In genomic region chr2:53994735-53995538, GRCh38 we compare ENCODE assay signal across 10 cellular contexts. TPM values are rescaled to one million over a fixed set of nuclear protein-coding genes. Genes with fewer than 3 reads are reported as not detected.
A peak's percentile ranks its signal among the peaks of the same experiment; 100 is the strongest.
DNase-seq lines count a peak whose midpoint lies in the region; ATAC-seq and TF ChIP-seq lines count a peak whose summit lies in the region.
"Had no signal": no experiment of that assay in that cellular context is flagged by ENCODE, and none has a peak within 500 bp of the region (broad histone marks: within the 10 kb centered on the region; RNA-seq: fewer than 3 reads in every experiment).

No MANE protein-coding gene starts in this region.

- intact Hi-C loops in lower lobe of right lung (cut with DNase I) = no loop called here

- DNase-seq in Kasumi-1 (lab: John Stamatoyannopoulos, UW) (peak; percentile 90 to 94), lower lobe of right lung (no peak), omental fat pad (ENCODE audit: low spot score) (no peak), type B pancreatic cell (ENCODE audit: extremely low spot score, unreplicated experiment) (no peak), medulla oblongata (ENCODE audit: extremely low spot score) (no peak), dermis blood vessel endothelial cell (no peak)
- DNase-seq: substantia nigra had no signal

- TF ChIP-seq CTCF in lower lobe of right lung (IDR thresholded peaks at IDR 0.05) (no peak), omental fat pad (IDR thresholded peaks at IDR 0.05) (no peak), type B pancreatic cell (conservative IDR thresholded peaks at IDR 0.05) (no peak)

- H3K27me3 ChIP-seq in lower lobe of right lung (ENCODE audit: low read depth) = no peaks in the 10 kb centered on the region

- no peaks in the 10 kb centered on the region for H3K27me3 Mint-ChIP-seq in type B pancreatic cell
- H3K27me3 Mint-ChIP-seq: brain had no signal

- H3K36me3 ChIP-seq in lower lobe of right lung = no peaks in the 10 kb centered on the region

- no peak overlapping the region for H3K27ac ChIP-seq in lower lobe of right lung

- H3K27ac Mint-ChIP-seq in type B pancreatic cell = no peak overlapping the region
- H3K27ac Mint-ChIP-seq: brain had no signal

- ATAC-seq in GM18508 (IDR thresholded peaks at IDR 0.05; ENCODE audit: insufficient read depth, unreplicated experiment) (peak; percentile 64), GM21576 (IDR thresholded peaks at IDR 0.05; ENCODE audit: unreplicated experiment) (peak; percentile 74), lower lobe of right lung (peak; percentile 80 to 81), omental fat pad (ENCODE audit: low FRiP score) (no peak)

- no peaks in the 10 kb centered on the region for H3K4me1 ChIP-seq in lower lobe of right lung

- H3K36me3 Mint-ChIP-seq in type B pancreatic cell = peaks cover 10% of the 10 kb centered on the region

- H3K4me3 Mint-ChIP-seq in type B pancreatic cell = no peak overlapping the region
- H3K4me3 Mint-ChIP-seq: brain had no signal

- no peaks in the 10 kb centered on the region for H3K9me3 Mint-ChIP-seq in type B pancreatic cell

- H3K4me3 ChIP-seq in lower lobe of right lung = no peak overlapping the region

- H3K4me1 Mint-ChIP-seq in type B pancreatic cell (ENCODE audit: unreplicated experiment) = no peaks in the 10 kb centered on the region
- H3K4me1 Mint-ChIP-seq: brain had no signal

- no peaks in the 10 kb centered on the region for H3K9me3 ChIP-seq in lower lobe of right lung

RNA-seq across cellular contexts. Expression of gene PSME4, which starts 24.1 kb away (rescaled TPM):
- total RNA-seq in lower lobe of right lung (42.9 TPM), omental fat pad (10 to 100 TPM; 35.8 to 97.9 (median 45.5) TPM), type B pancreatic cell (ENCODE audit: low replicate concordance) (59.0 and 65.6 TPM in 2 replicates), dermis blood vessel endothelial cell (30.0 and 71.6 TPM in 2 replicates)

Comparison
In these comparisons a context has a peak if more than half of its experiments do, and no peak if none do; other contexts are left out.
1. DNase-seq: peak in Kasumi-1 (2 of 2); none in lower lobe of right lung (single experiment), omental fat pad (single experiment), type B pancreatic cell (single experiment), medulla oblongata (single experiment) and dermis blood vessel endothelial cell (single experiment).